Comparison of ENCODE assay signal across 28 cellular contexts in genomic region chr9:101220341-101220740, GRCh38.
"Had no signal": no experiment of that assay in that cellular context is flagged by ENCODE, and none has a peak within 500 bp of the region (broad histone marks: within the 10 kb centered on the region; RNA-seq: fewer than 3 reads in every experiment).

No MANE protein-coding gene starts in this region.

- H3K36me3 ChIP-seq: esophagus squamous epithelium, gastroesophageal sphincter, heart right ventricle had no signal

- H3K4me1 ChIP-seq: body of pancreas, esophagus squamous epithelium, gastroesophageal sphincter, heart right ventricle had no signal

- H3K9me3 ChIP-seq: body of pancreas, esophagus squamous epithelium, gastroesophageal sphincter, heart right ventricle had no signal

- DNase-seq: activated CD4-positive, alpha-beta memory T cell treated with anti-CD3 and anti-CD28 coated beads, Interleukin-2, amount 10 ng/mL, durations not matched to agents 7 days and 5 days; activated CD4-positive, alpha-beta T cell treated with anti-CD3 and anti-CD28 coated beads for 1 hour; activated CD4-positive, alpha-beta T cell treated with anti-CD3 and anti-CD28 coated beads for 4 hours; activated CD4-positive, alpha-beta T cell treated with anti-CD3 and anti-CD28 coated beads, Interleukin-2, amount 10 ng/mL, durations not matched to agents 7 days and 5 days; activated CD4-positive, alpha-beta T cell treated with anti-CD3 and anti-CD28 coated beads, Interleukin-2, amount 50 U/mL, for 4 hours; activated CD8-positive, alpha-beta memory T cell treated with anti-CD3 and anti-CD28 coated beads, Interleukin-2, amount 50 U/mL, for 48 hours; activated gamma-delta T cell; activated naive CD4-positive, alpha-beta T cell; activated naive CD4-positive, alpha-beta T cell treated with anti-CD3 and anti-CD28 coated beads, Interleukin-2, amount 10 ng/mL, durations not matched to agents 7 days and 5 days; activated naive CD8-positive, alpha-beta T cell treated with anti-CD3 and anti-CD28 coated beads, Interleukin-2, amount 10 ng/mL, durations not matched to agents 7 days and 5 days; activated T-cell treated with anti-CD3 and anti-CD28 coated beads for 4 hours; activated T-cell treated with anti-CD3 and anti-CD28 coated beads, Interleukin-2, amount 50 U/mL, for 24 hours; activated T-cell treated with anti-CD3 and anti-CD28 coated beads, Interleukin-2, amount 50 U/mL, for 72 hours; amniotic stem cell; aorta; body of pancreas; caudate nucleus; cortex of kidney; dermis blood vessel endothelial cell; effector CD4-positive, alpha-beta T cell; esophagus squamous epithelium; foreskin melanocyte; heart right ventricle; T-helper 2 cell had no signal

- H3K4me3 ChIP-seq: body of pancreas, esophagus squamous epithelium, gastroesophageal sphincter, heart right ventricle, hepatocyte had no signal

- ATAC-seq: activated naive CD4-positive, alpha-beta T cell treated with anti-CD3 and anti-CD28 coated beads, Interleukin-2, amount 50 U/mL, for 72 hours; activated T-cell treated with anti-CD3 and anti-CD28 coated beads, Interleukin-2, amount 50 U/mL, for 72 hours; body of pancreas; gastroesophageal sphincter; heart right ventricle; WTC11 had no signal
